In genomic region chr7:157903715-157904114, GRCh38 we compare ENCODE assay signal across 18 cellular contexts.
DNase-seq lines count a peak whose midpoint lies in the region; ATAC-seq, FAIRE-seq and TF ChIP-seq lines count a peak whose summit lies in the region.
"Had no signal": no experiment of that assay in that cellular context is flagged by ENCODE, and none has a peak within 500 bp of the region (broad histone marks: within the 10 kb centered on the region; RNA-seq: fewer than 3 reads in every experiment).

No MANE protein-coding gene starts in this region.

- H4K20me1 ChIP-seq in H1 (replicated peaks in 1 of 2; ENCODE audit: control insufficient read depth in 1 of 2, insufficient read depth in 2 of 2, low read length in 2 of 2) = no peaks in the 10 kb centered on the region
- no peaks in the 10 kb centered on the region for H4K20me1 ChIP-seq in smooth muscle cell (ENCODE audit: low read depth)

- H2BK5ac ChIP-seq in H1 (ENCODE audit: low read depth, low read length) = no peak overlapping the region

- no peak overlapping the region for H3K18ac ChIP-seq in H1 (ENCODE audit: extremely low read depth, low read length)

- no peak for TF ChIP-seq POLR2A in H1 (IDR thresholded peaks at IDR 0.05; ENCODE audit: control extremely low read depth in 1 of 2, low read depth in 2 of 2, low read length in 2 of 2)

- H3K9me3 ChIP-seq in H1 (ENCODE audit: insufficient read depth in 2 of 2, low read depth in 1 of 2, low read length in 1 of 2) (no peaks in the 10 kb centered on the region), smooth muscle cell (replicated peaks; ENCODE audit: low read depth) (no peaks in the 10 kb centered on the region)
- H3K9me3 ChIP-seq: HAP-1 had no signal

- no peak overlapping the region for H4K5ac ChIP-seq in H1 (ENCODE audit: insufficient read length, low read depth, low read length)

- TF ChIP-seq CTCF in H1 (IDR thresholded peaks at IDR 0.05; ENCODE audit: control extremely low read depth in 1 of 3, insufficient read depth in 1 of 3, low read depth in 1 of 3, low read length in 3 of 3) = no peak
- peak; percentile 6 for TF ChIP-seq CTCF in smooth muscle cell (IDR thresholded peaks at IDR 0.05; ENCODE audit: borderline replicate concordance, insufficient read depth, poor library complexity, severe bottlenecking)

- H2AFZ ChIP-seq in H1 (ENCODE audit: low read length) (no peak overlapping the region), smooth muscle cell (ENCODE audit: low read depth) (no peak overlapping the region)

- ATAC-seq in HG02870 (IDR thresholded peaks at IDR 0.05; ENCODE audit: unreplicated experiment) = no peak
- ATAC-seq in HG03108 (IDR thresholded peaks at IDR 0.05; ENCODE audit: unreplicated experiment) = no peak
- ATAC-seq: PC-3 had no signal

- no peak overlapping the region for H3K14ac ChIP-seq in H1 (ENCODE audit: insufficient read length)

- no peaks in the 10 kb centered on the region for H3F3A ChIP-seq in smooth muscle cell (ENCODE audit: low read depth)

- TF ChIP-seq RAD21 in H1 (IDR thresholded peaks at IDR 0.05 in 1 of 2, conservative IDR thresholded peaks at IDR 0.05 in 1 of 2; ENCODE audit: low read depth in 2 of 2, low read length in 2 of 2) = no peak

- H3K36me3 ChIP-seq in H1 (ENCODE audit: control insufficient read depth in 2 of 4, insufficient read depth in 4 of 4, low read length in 3 of 4) (no peaks in the 10 kb centered on the region), smooth muscle cell (ENCODE audit: low read depth) (no peaks in the 10 kb centered on the region)
- H3K36me3 ChIP-seq: HAP-1 had no signal

- peak overlapping the region; percentile 66 for H3K4ac ChIP-seq in H1 (replicated peaks; ENCODE audit: insufficient read length, low read depth, low read length)

- H3K4me2 ChIP-seq in H1 (ENCODE audit: insufficient read depth in 1 of 2, low read depth in 2 of 2, low read length in 2 of 2) (no peak overlapping the region), smooth muscle cell (no peak overlapping the region)

- H3K79me2 ChIP-seq in H1 (ENCODE audit: control insufficient read depth in 1 of 2, insufficient read depth in 2 of 2, low read length in 2 of 2) (no peaks in the 10 kb centered on the region), smooth muscle cell (ENCODE audit: low read depth) (no peaks in the 10 kb centered on the region)

- H2AK5ac ChIP-seq in H1 (ENCODE audit: low read depth, low read length) = no peak overlapping the region

- FAIRE-seq in H1 (lab: Jason Lieb, UNC) = no peak

- no peak overlapping the region for H3K56ac ChIP-seq in H1 (replicated peaks; ENCODE audit: insufficient read length, low read depth, low read length)

- CTCF ChIA-PET in H1 (lab: Charles Lee; ENCODE audit: partially characterized antibody) = no interaction called here

- H3K9ac ChIP-seq in H1 (replicated peaks in 1 of 4; ENCODE audit: extremely low read depth in 1 of 4, low read depth in 3 of 4, low read length in 3 of 4) = no peak overlapping the region
- no peak overlapping the region for H3K9ac ChIP-seq in smooth muscle cell (ENCODE audit: low read depth)

- no peak overlapping the region; the same call in 1 of the 2 replicates for H2BK20ac ChIP-seq in H1 (ENCODE audit: low read length)

- POLR2A ChIA-PET in H1 (lab: Charles Lee; ENCODE audit: partially characterized antibody) = interaction anchor here (1.0 kb wide), 1 partner anchor 10 kb away, joined by 3 read pairs; no protein-coding TSS in a partner anchor

- H3K23ac ChIP-seq in H1 (ENCODE audit: insufficient read length) = no peak overlapping the region

- H3K4me1 ChIP-seq in H1 (replicated peaks in 1 of 4; ENCODE audit: control insufficient read depth in 3 of 4, insufficient read depth in 4 of 4, low read length in 3 of 4) (peaks cover 10 to 22% (median 14%) of the 10 kb centered on the region in 4 experiments; a peak in 6 of 7 replicates), smooth muscle cell (ENCODE audit: low read depth) (no peaks in the 10 kb centered on the region)
- H3K4me1 ChIP-seq: HAP-1 had no signal

- TF ChIP-seq EP300 in H1 (IDR thresholded peaks at IDR 0.05; ENCODE audit: borderline replicate concordance in 1 of 2, low read depth in 2 of 2, low read length in 2 of 2) = no peak

- H2BK12ac ChIP-seq in H1 (ENCODE audit: low read depth, low read length) = no peak overlapping the region

- H3K27me3 ChIP-seq in H1 (replicated peaks in 1 of 4; ENCODE audit: control insufficient read depth in 3 of 4, extremely low read depth in 1 of 4, insufficient read depth in 3 of 4, low read length in 3 of 4) (no peaks in the 10 kb centered on the region), smooth muscle cell (ENCODE audit: low read depth) (no peaks in the 10 kb centered on the region)

- no peaks in the 10 kb centered on the region for H3K79me1 ChIP-seq in H1 (ENCODE audit: low read depth, low read length)

- H2BK120ac ChIP-seq in H1 (replicated peaks; ENCODE audit: low read depth, low read length) = peak overlapping the region; percentile 48

- no peak overlapping the region for H2BK15ac ChIP-seq in H1 (ENCODE audit: low read length)

- no peak overlapping the region for H4K8ac ChIP-seq in H1 (ENCODE audit: extremely low read depth, insufficient read depth, low read length)

- 79% methylated on average over 11 of the region's 14 CpGs; no CpG with 5 or more reads in 1 of the 2 experiments for WGBS in H1 (ENCODE audit: extremely low coverage in 1 of 2, insufficient coverage in 1 of 2, insufficient read length in 1 of 2, insufficient replicate concordance in 2 of 2, low coverage in 1 of 2, low lambda C conversion rate in 2 of 2, missing lambda C conversion rate in 1 of 2), 2 experiments
- WGBS in smooth muscle cell (ENCODE audit: low lambda C conversion rate) = 70% methylated on average over 14 of the region's 14 CpGs

- peak overlapping the region; percentile 34 for H4K91ac ChIP-seq in H1 (replicated peaks; ENCODE audit: insufficient read length, low read length)

- H3K27ac ChIP-seq in H1 (ENCODE audit: low read depth, low read length) = no peak overlapping the region
- H3K27ac ChIP-seq in smooth muscle cell (ENCODE audit: low read depth) = no peak overlapping the region

- DNase-seq in activated effector memory CD4-positive, alpha-beta T cell treated with anti-CD3 and anti-CD28 coated beads, Interleukin-2, amount 50 U/mL, for 16 hours = peak; percentile 50
- DNase-seq in activated effector memory CD4-positive, alpha-beta T cell treated with Interleukin-2 at 50 U/mL for 16 hours = no peak
- DNase-seq in H1 (ENCODE audit: low read depth in 1 of 2, low spot score in 2 of 2) = no peak
- peak; percentile 42 for DNase-seq in middle frontal gyrus (ENCODE audit: extremely low spot score, low spot score)
- DNase-seq in smooth muscle cell (lab: John Stamatoyannopoulos, UW; ENCODE audit: unreplicated experiment) = no peak
- DNase-seq in hepatic stellate cell (ENCODE audit: low spot score) = no peak
- DNase-seq: C1 segment of cervical spinal cord; EL; MV-4-11; NCI-H1417 treated with DMSO at 0.1 percent for 48 hours; NCI-H2081 treated with DMSO at 0.1 percent for 48 hours; NCI-H345; NCI-H69; NK-92 treated with Interleukin-12 subunit alpha and Interleukin-12 subunit beta, amount 100 ng/mL, for 24 hours; PC-3 had no signal

- no peak overlapping the region for H3K4me3 ChIP-seq in H1 (ENCODE audit: extremely low read depth in 1 of 4, insufficient read depth in 2 of 4, low read depth in 3 of 4, low read length in 4 of 4)
- H3K4me3 ChIP-seq in smooth muscle cell = no peak overlapping the region
- H3K4me3 ChIP-seq: HAP-1 had no signal

- H3K23me2 ChIP-seq in H1 (ENCODE audit: low read depth, low read length) = no peaks in the 10 kb centered on the region

TF ChIP-seq in H1, 55 proteins besides CTCF, POLR2A, EP300 and RAD21:
- TF ChIP-seq TAF1 (IDR thresholded peaks at IDR 0.05; ENCODE audit: low read depth, low read length) (no peak), ATF2 (IDR thresholded peaks at IDR 0.05; ENCODE audit: low read length) (no peak), CHD1 (IDR thresholded peaks at IDR 0.05; ENCODE audit: low read depth, low read length) (no peak), SP1 (IDR thresholded peaks at IDR 0.05; ENCODE audit: low read depth, low read length) (no peak), ZNF274 (IDR thresholded peaks at IDR 0.05; ENCODE audit: borderline replicate concordance, extremely low read depth, low read length) (no peak), EZH2 (IDR thresholded peaks at IDR 0.05; ENCODE audit: low read depth, low read length, severe bottlenecking) (no peak), CEBPB (IDR thresholded peaks at IDR 0.05; ENCODE audit: low read depth, low read length) (no peak), TAF7 (optimal IDR thresholded peaks at IDR 0.05; ENCODE audit: borderline replicate concordance, low read depth, low read length) (no peak), SAP30 (IDR thresholded peaks at IDR 0.05; ENCODE audit: insufficient read depth, insufficient replicate concordance, low read length) (no peak)
TF ChIP-seq in H1: peak in this region for 0.

Comparison
In these comparisons a context has a peak if more than half of its experiments do, and no peak if none do; other contexts are left out.
1. DNase-seq: peak in activated effector memory CD4-positive, alpha-beta T cell treated with anti-CD3 and anti-CD28 coated beads, Interleukin-2, amount 50 U/mL, for 16 hours (single experiment) and middle frontal gyrus (single experiment); none in activated effector memory CD4-positive, alpha-beta T cell treated with Interleukin-2 at 50 U/mL for 16 hours (single experiment), H1 (0 of 2), smooth muscle cell (single experiment) and hepatic stellate cell (single experiment).